Comparison of ENCODE assay signal across 8 cellular contexts in the genomic region with DNA sequence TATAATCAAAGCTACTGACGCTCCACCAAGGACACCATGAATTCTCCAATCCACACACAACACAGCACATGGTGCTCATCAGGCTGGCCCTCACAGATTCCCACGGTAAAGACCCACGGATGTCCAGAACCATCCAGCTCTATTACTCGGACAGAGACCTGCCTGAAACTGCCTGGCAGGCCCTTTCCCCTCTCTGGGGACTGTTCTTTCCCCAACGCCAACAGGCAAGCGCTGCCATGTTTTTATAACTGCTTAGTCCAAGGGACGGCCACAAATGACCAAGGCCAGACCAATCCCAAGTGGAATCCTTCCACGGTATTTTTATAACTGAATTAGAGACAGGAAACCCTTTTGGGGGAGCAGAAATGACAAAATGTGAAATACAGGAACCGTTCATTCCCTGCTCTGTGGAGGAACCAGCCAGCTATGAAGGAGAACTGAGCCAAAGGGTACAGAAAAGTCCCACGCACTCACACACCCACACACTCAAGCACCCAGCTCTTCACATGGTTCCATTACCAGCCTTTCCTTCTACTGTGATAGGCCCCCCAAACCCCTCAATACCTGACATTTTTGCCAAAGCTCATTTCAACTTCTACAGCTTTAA. TPM values are rescaled to one million over a fixed set of nuclear protein-coding genes. Genes with fewer than 3 reads are reported as not detected.
DNase-seq lines count a peak whose midpoint lies in the region; ATAC-seq, FAIRE-seq and TF ChIP-seq lines count a peak whose summit lies in the region.

No MANE protein-coding gene starts in this region.

- H3K9me3 Mint-ChIP-seq in CD4-positive, CD25-positive, alpha-beta regulatory T cell: peaks cover 0 to 2% (median 0%) of the 10 kb centered on the region in 7 donors
- no peaks in the 10 kb centered on the region for H3K9me3 Mint-ChIP-seq in immature natural killer cell
- no peaks in the 10 kb centered on the region for H3K9me3 Mint-ChIP-seq in nephron progenitor cell

- H3K27ac Mint-ChIP-seq in CD4-positive, CD25-positive, alpha-beta regulatory T cell: peak overlapping the region; percentile 40 to 93 (median 86)
- H3K27ac Mint-ChIP-seq in immature natural killer cell (peak overlapping the region; percentile 85 to 96 (median 90)), nephron progenitor cell (no peak overlapping the region)

- peaks cover 38% of the 10 kb centered on the region for H4K20me1 ChIP-seq in OCI-LY3 (ENCODE audit: insufficient read depth, low read length)

- H3K36me3 ChIP-seq in CD4-positive, CD25-positive, alpha-beta regulatory T cell (ENCODE audit: control insufficient read depth, insufficient read depth, low read length): peaks cover 4% of the 10 kb centered on the region
- peaks cover 12% of the 10 kb centered on the region for H3K36me3 ChIP-seq in OCI-LY3 (replicated peaks; ENCODE audit: low read depth, low read length)

- peak; percentile 49; the same call in 1 of the 2 replicates for TF ChIP-seq POLR2A in GM12892 (IDR thresholded peaks at IDR 0.05; ENCODE audit: low read depth, low read length)
- TF ChIP-seq POLR2A in H54 (IDR thresholded peaks at IDR 0.05; ENCODE audit: low read depth, low read length): no peak

- FAIRE-seq in GM12892 (lab: Jason Lieb, UNC) (peak; percentile 82), H54 (lab: Jason Lieb, UNC) (no peak)

- H3K4me3 ChIP-seq in CD4-positive, CD25-positive, alpha-beta regulatory T cell (ENCODE audit: low read depth, low read length): peak overlapping the region; percentile 99
- H3K4me3 ChIP-seq in OCI-LY3 (ENCODE audit: low read length): no peak overlapping the region

- no peaks in the 10 kb centered on the region for H3K27me3 Mint-ChIP-seq in CD4-positive, CD25-positive, alpha-beta regulatory T cell
- peaks cover 0 to 23% (median 9%) of the 10 kb centered on the region in 3 donors for H3K27me3 Mint-ChIP-seq in immature natural killer cell (ENCODE audit: low read depth in 3 of 3)
- H3K27me3 Mint-ChIP-seq in nephron progenitor cell (ENCODE audit: low read depth, poor library complexity): peaks cover 15% of the 10 kb centered on the region

- H3K4me2 ChIP-seq in OCI-LY3 (ENCODE audit: low read length): peak overlapping the region; percentile 17; the same call in 1 of the 2 replicates

- ATAC-seq in CD4-positive, CD25-positive, alpha-beta regulatory T cell (ENCODE audit: low read depth in 2 of 2): no peak

- no peaks in the 10 kb centered on the region for H3K27me3 ChIP-seq in CD4-positive, CD25-positive, alpha-beta regulatory T cell (ENCODE audit: control insufficient read depth, insufficient read depth, low read length)
- peaks cover 8% of the 10 kb centered on the region; the same call in 1 of the 2 replicates for H3K27me3 ChIP-seq in OCI-LY3 (ENCODE audit: low read depth, low read length)

- peaks cover 36 to 71% (median 63%) of the 10 kb centered on the region in 4 donors for H3K4me1 Mint-ChIP-seq in CD4-positive, CD25-positive, alpha-beta regulatory T cell
- H3K4me1 Mint-ChIP-seq in immature natural killer cell: peaks cover 76 to 81% of the 10 kb centered on the region in 2 donors
- H3K4me1 Mint-ChIP-seq in nephron progenitor cell: peaks cover 35% of the 10 kb centered on the region

- no peak for DNase-seq in CD4-positive, CD25-positive, alpha-beta regulatory T cell
- DNase-seq in GM12892 (ENCODE audit: insufficient read length) (no peak), immature natural killer cell (no peak), H54 (ENCODE audit: insufficient read length, low spot score) (no peak), nephron progenitor cell (no peak), epidermal melanocyte (ENCODE audit: insufficient read length, low spot score) (no peak), NCI-H526 treated with DMSO at 0.1 percent for 48 hours (lab: John Stamatoyannopoulos, UW) (no peak)

- H3K4me1 ChIP-seq in CD4-positive, CD25-positive, alpha-beta regulatory T cell (ENCODE audit: control insufficient read depth, insufficient read depth, low read length, poor library complexity, severe bottlenecking): peaks cover 82% of the 10 kb centered on the region
- peaks cover 41% of the 10 kb centered on the region for H3K4me1 ChIP-seq in OCI-LY3 (ENCODE audit: low read length)

- peaks cover 12% of the 10 kb centered on the region for H3K36me3 Mint-ChIP-seq in CD4-positive, CD25-positive, alpha-beta regulatory T cell
- H3K36me3 Mint-ChIP-seq in immature natural killer cell (no peaks in the 10 kb centered on the region), nephron progenitor cell (ENCODE audit: low read depth) (no peaks in the 10 kb centered on the region)

- H3K4me3 Mint-ChIP-seq in CD4-positive, CD25-positive, alpha-beta regulatory T cell: peak overlapping the region; percentile 66 to 93 (median 84)
- H3K4me3 Mint-ChIP-seq in immature natural killer cell (peak overlapping the region; percentile 88 to 98 (median 96)), nephron progenitor cell (no peak overlapping the region)

- no peak overlapping the region for H2AFZ ChIP-seq in OCI-LY3 (ENCODE audit: low read depth, low read length)

- H3K27ac ChIP-seq in CD4-positive, CD25-positive, alpha-beta regulatory T cell (ENCODE audit: insufficient read depth, low read length, poor library complexity, severe bottlenecking): peak overlapping the region; percentile 45
- H3K27ac ChIP-seq in OCI-LY3 (ENCODE audit: low read length): no peak overlapping the region

- TF ChIP-seq CTCF in OCI-LY3 (IDR thresholded peaks at IDR 0.05; ENCODE audit: low read depth, low read length): no peak
- no peak for TF ChIP-seq CTCF in nephron progenitor cell (IDR thresholded peaks at IDR 0.05)

- H3K9ac ChIP-seq in OCI-LY3 (ENCODE audit: low read length): no peak overlapping the region

- peaks cover 88% of the 10 kb centered on the region for H3K79me2 ChIP-seq in OCI-LY3 (ENCODE audit: low read length)

- no peaks in the 10 kb centered on the region for H3K9me3 ChIP-seq in CD4-positive, CD25-positive, alpha-beta regulatory T cell (ENCODE audit: control insufficient read depth in 2 of 2, low read length in 2 of 2)
- 0 out of 2 replicates have a peak, but pooled peaks cover 3% of the 10 kb centered on the region for H3K9me3 ChIP-seq in OCI-LY3 (ENCODE audit: insufficient read depth, low read length)

RNA-seq across cellular contexts. Expression of gene PIP4K2A, which starts 4.1 kb away (rescaled TPM):
- 156 TPM for total RNA-seq in CD4-positive, CD25-positive, alpha-beta regulatory T cell
- polyA plus RNA-seq in CD4-positive, CD25-positive, alpha-beta regulatory T cell: 10 to 100 TPM; 41.3 to 68.8 (median 49.1) TPM
- polyA plus RNA-seq in GM12892 (2012; ENCODE audit: missing spikeins): 66.0 TPM
- polyA plus RNA-seq in immature natural killer cell: 100 to 1,000 TPM in 1 of 3 donors, 10 to 100 TPM in 2; 62.9 to 138 (median 80.3) TPM
